14 cellular contexts compared by ENCODE assay signal in the genomic region with DNA sequence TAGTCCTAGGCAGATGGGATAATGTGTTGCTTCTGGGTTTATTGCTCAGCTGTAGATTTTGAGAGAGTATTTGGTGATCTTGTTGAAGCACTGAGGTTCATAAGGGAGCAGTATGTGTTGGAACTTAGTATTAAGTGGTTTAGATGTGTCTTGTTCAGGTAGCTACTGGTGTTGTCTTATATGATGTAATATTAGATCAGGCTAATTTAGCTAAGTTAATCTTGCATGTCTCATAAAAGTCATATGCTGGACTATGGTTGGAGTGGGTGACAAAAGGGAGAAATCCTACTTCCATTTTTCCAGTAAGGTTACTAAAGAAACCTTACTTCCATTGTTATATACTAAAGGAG.
A peak's percentile ranks its signal among the peaks of the same experiment; 100 is the strongest.
DNase-seq lines count a peak whose midpoint lies in the region; ATAC-seq and TF ChIP-seq lines count a peak whose summit lies in the region.
"Had no signal": no experiment of that assay in that cellular context is flagged by ENCODE, and none has a peak within 500 bp of the region (broad histone marks: within the 10 kb centered on the region; RNA-seq: fewer than 3 reads in every experiment).

No MANE protein-coding gene starts in this region.

- ATAC-seq in IMR-90 (ENCODE audit: low read depth) (no peak), HG03378 (IDR thresholded peaks at IDR 0.05; ENCODE audit: unreplicated experiment) (no peak)
- ATAC-seq: stimulated activated memory B cell treated with anti-CD40 and anti-IgM and Interleukin-4, amounts not matched to agents 10 μg/mL and 1 μg/mL and 100 μg/mL, for 72 hours had no signal

- peaks cover 7 to 14% of the 10 kb centered on the region in 2 experiments; a peak in 3 of 4 replicates for H3K79me1 ChIP-seq in IMR-90 (ENCODE audit: low read depth in 1 of 2, low read length in 2 of 2)
- H3K79me1 ChIP-seq in neuronal stem cell (ENCODE audit: low read depth, low read length): peaks cover 2% of the 10 kb centered on the region

- H3K9me1 ChIP-seq in IMR-90 (ENCODE audit: insufficient read depth, low read length): no peaks in the 10 kb centered on the region

- H3K4ac ChIP-seq in IMR-90 (ENCODE audit: low read depth, low read length) (no peak overlapping the region), neuronal stem cell (ENCODE audit: low read length) (no peak overlapping the region)

- intact Hi-C loops in IMR-90 (cut with micrococcal nuclease): no loop called here

- TF ChIP-seq CTCF in C4-2B (conservative IDR thresholded peaks at IDR 0.05) (0 out of 2 replicates have a peak, but pooled peaks have one; percentile 46), IMR-90 (conservative IDR thresholded peaks at IDR 0.05; ENCODE audit: low read depth, low read length) (no peak), nephron progenitor cell (IDR thresholded peaks at IDR 0.05) (no peak)

- POLR2A ChIA-PET in IMR-90 (lab: Charles Lee; ENCODE audit: unreplicated experiment): no interaction called here

- H3K4me3 ChIP-seq in IMR-90 (ENCODE audit: insufficient read depth, low read depth, low read length): no peak overlapping the region
- H3K4me3 ChIP-seq in neuronal stem cell (ENCODE audit: low read length in 2 of 2): no peak overlapping the region
- H3K4me3 ChIP-seq: upper lobe of left lung had no signal

- no peak overlapping the region for H3K27ac ChIP-seq in C4-2B
- no peak overlapping the region for H3K27ac ChIP-seq in IMR-90 (ENCODE audit: insufficient read depth, low read length)
- H3K27ac ChIP-seq in epithelial cell of prostate: peak overlapping the region; percentile 70
- no peak overlapping the region for H3K27ac ChIP-seq in neuronal stem cell (replicated peaks; ENCODE audit: low read length)
- H3K27ac ChIP-seq: upper lobe of left lung had no signal

- no peaks in the 10 kb centered on the region for H4K20me1 ChIP-seq in IMR-90 (ENCODE audit: insufficient read depth, low read length)

- no peak overlapping the region for H3K4me3 Mint-ChIP-seq in nephron progenitor cell
- H3K4me3 Mint-ChIP-seq: activated CD4-positive, alpha-beta T cell treated with anti-CD3 and anti-CD28 coated beads for 36 hours; stimulated activated memory B cell treated with anti-CD40 and anti-IgM and Interleukin-4, amounts not matched to agents 10 μg/mL and 1 μg/mL and 100 μg/mL, for 72 hours had no signal

- H2BK12ac ChIP-seq in neuronal stem cell (ENCODE audit: low read length): no peak overlapping the region

- H2BK15ac ChIP-seq in IMR-90 (ENCODE audit: low read depth, low read length) (no peak overlapping the region), neuronal stem cell (ENCODE audit: low read length) (no peak overlapping the region)

- H2AK9ac ChIP-seq in IMR-90 (replicated peaks; ENCODE audit: low read depth, low read length, poor library complexity): no peak overlapping the region

- H3K36me3 ChIP-seq in IMR-90 (ENCODE audit: control insufficient read depth, insufficient read depth, low read length) (no peaks in the 10 kb centered on the region), neuronal stem cell (replicated peaks in 1 of 2; ENCODE audit: control insufficient read depth in 2 of 2, insufficient read depth in 2 of 2, low read length in 2 of 2) (no peaks in the 10 kb centered on the region)
- H3K36me3 ChIP-seq: upper lobe of left lung had no signal

- H4K8ac ChIP-seq in IMR-90 (ENCODE audit: low read depth in 2 of 2, low read length in 2 of 2) (no peak overlapping the region), neuronal stem cell (ENCODE audit: low read depth, low read length) (no peak overlapping the region)

- no peak overlapping the region for H3K56ac ChIP-seq in IMR-90 (ENCODE audit: extremely low read depth, insufficient read depth, low read length)

- BruUV-seq in IMR-90 (replicated peaks; lab: Mats Ljungman, UMichigan): no TSS peak

- in situ Hi-C loops in IMR-90 (cut with MboI; ENCODE audit: low sequenced_read_pairs): loop anchor here (10.0 kb wide), 1 partner anchor 204 kb away; no protein-coding TSS in a partner anchor

- no peaks in the 10 kb centered on the region for H3K4me1 ChIP-seq in IMR-90 (ENCODE audit: control insufficient read depth, insufficient read depth, low read length)
- H3K4me1 ChIP-seq in neuronal stem cell (ENCODE audit: control insufficient read depth in 2 of 2, insufficient read depth in 1 of 2, low read depth in 1 of 2, low read length in 2 of 2): peaks cover 2 to 3% of the 10 kb centered on the region in 2 donors

- peak overlapping the region; percentile 50 for H2BK5ac ChIP-seq in IMR-90 (ENCODE audit: low read depth, low read length, poor library complexity, severe bottlenecking)
- no peak overlapping the region for H2BK5ac ChIP-seq in neuronal stem cell (ENCODE audit: low read length)

- H3K4me2 ChIP-seq in IMR-90 (ENCODE audit: low read depth, low read length) (peak overlapping the region; percentile 13; the same call in 1 of the 2 replicates), neuronal stem cell (ENCODE audit: insufficient read depth, low read length, poor library complexity, severe bottlenecking) (no peak overlapping the region)

- no peak for TF ChIP-seq POLR2A in IMR-90 (IDR thresholded peaks at IDR 0.05; ENCODE audit: low read depth, low read length)

- no peaks in the 10 kb centered on the region for H3K36me3 Mint-ChIP-seq in nephron progenitor cell (ENCODE audit: low read depth)
- H3K36me3 Mint-ChIP-seq: stimulated activated memory B cell treated with anti-CD40 and anti-IgM and Interleukin-4, amounts not matched to agents 10 μg/mL and 1 μg/mL and 100 μg/mL, for 72 hours had no signal

- DNase-seq in IMR-90 (no peak), epithelial cell of prostate (ENCODE audit: low read depth, low spot score) (no peak), nephron progenitor cell (no peak), NOMO-1 treated with dmso at 0.1 percent for 144 hours (lab: John Stamatoyannopoulos, UW; ENCODE audit: unreplicated experiment) (no peak), NCI-H1694 treated with DMSO at 0.1 percent for 48 hours (lab: John Stamatoyannopoulos, UW) (no peak), neuronal stem cell (ENCODE audit: low spot score) (no peak)
- DNase-seq: central memory CD4-positive, alpha-beta T cell; NCI-H1417 treated with DMSO at 0.1 percent for 48 hours; NCI-H748 treated with DMSO at 0.1 percent for 48 hours had no signal

- peaks cover 2% of the 10 kb centered on the region for H3K9me3 Mint-ChIP-seq in nephron progenitor cell
- H3K9me3 Mint-ChIP-seq: stimulated activated memory B cell treated with anti-CD40 and anti-IgM and Interleukin-4, amounts not matched to agents 10 μg/mL and 1 μg/mL and 100 μg/mL, for 72 hours had no signal

- no peaks in the 10 kb centered on the region for H3K9me3 ChIP-seq in IMR-90 (ENCODE audit: control insufficient read depth, insufficient read depth, low read length)
- H3K9me3 ChIP-seq in neuronal stem cell (replicated peaks in 1 of 2; ENCODE audit: control insufficient read depth in 2 of 2, insufficient read depth in 1 of 2, low read depth in 1 of 2, low read length in 2 of 2): no peaks in the 10 kb centered on the region
- H3K9me3 ChIP-seq: upper lobe of left lung had no signal

- no peak overlapping the region for H2BK120ac ChIP-seq in IMR-90 (ENCODE audit: low read depth, low read length)
- H2BK120ac ChIP-seq in neuronal stem cell (ENCODE audit: low read depth, low read length): no peak overlapping the region

- H3K27me3 Mint-ChIP-seq in nephron progenitor cell (ENCODE audit: low read depth, poor library complexity): no peaks in the 10 kb centered on the region

- H4K5ac ChIP-seq in IMR-90 (ENCODE audit: low read depth, low read length): no peak overlapping the region

- H3K23ac ChIP-seq in IMR-90 (ENCODE audit: low read depth, low read length): no peak overlapping the region; the same call in 1 of the 2 replicates
- no peak overlapping the region for H3K23ac ChIP-seq in neuronal stem cell (ENCODE audit: low read depth, low read length, poor library complexity)

- H4K91ac ChIP-seq in IMR-90 (ENCODE audit: insufficient read depth, low read depth, low read length): no peak overlapping the region
- H4K91ac ChIP-seq in neuronal stem cell (ENCODE audit: low read depth, low read length, poor library complexity): no peak overlapping the region

- H2AK5ac ChIP-seq in IMR-90 (ENCODE audit: low read depth, low read length) (no peak overlapping the region), neuronal stem cell (ENCODE audit: low read depth, low read length) (no peak overlapping the region)

- dilution Hi-C loops in IMR-90 (cut with HindIII; ENCODE audit: low sequenced_read_pairs, unreplicated experiment): no loop called here

- H3K4me1 Mint-ChIP-seq in nephron progenitor cell: peaks cover 6% of the 10 kb centered on the region
- H3K4me1 Mint-ChIP-seq: activated CD4-positive, alpha-beta T cell treated with anti-CD3 and anti-CD28 coated beads for 36 hours had no signal

- H2BK20ac ChIP-seq in IMR-90 (ENCODE audit: low read depth, low read length): no peak overlapping the region; the same call in 1 of the 2 replicates

- H3K18ac ChIP-seq in IMR-90 (ENCODE audit: low read depth, low read length): no peak overlapping the region
- no peak overlapping the region for H3K18ac ChIP-seq in neuronal stem cell (ENCODE audit: low read length)

- CTCF ChIA-PET in IMR-90 (lab: Yijun Ruan, JAX): interaction anchor here (0.9 to 2.3 kb wide), 15 partner anchors 8 to 778 kb away, joined by 3 to 11 read pairs (median 5); no protein-coding TSS in a partner anchor

- peak overlapping the region; percentile 23 for H3K27ac Mint-ChIP-seq in nephron progenitor cell
- H3K27ac Mint-ChIP-seq: activated CD4-positive, alpha-beta T cell treated with anti-CD3 and anti-CD28 coated beads for 36 hours; stimulated activated memory B cell treated with anti-CD40 and anti-IgM and Interleukin-4, amounts not matched to agents 10 μg/mL and 1 μg/mL and 100 μg/mL, for 72 hours had no signal

- no peaks in the 10 kb centered on the region for H3K27me3 ChIP-seq in IMR-90 (ENCODE audit: control insufficient read depth, insufficient read depth, low read length)
- H3K27me3 ChIP-seq in neuronal stem cell (ENCODE audit: control insufficient read depth in 3 of 3, insufficient read depth in 3 of 3, low read depth in 1 of 3, low read length in 3 of 3): no peaks in the 10 kb centered on the region
- H3K27me3 ChIP-seq: upper lobe of left lung had no signal

- H2AFZ ChIP-seq in IMR-90 (replicated peaks; ENCODE audit: low read length, poor library complexity) (no peak overlapping the region), neuronal stem cell (ENCODE audit: low read length) (no peak overlapping the region)

- H3K14ac ChIP-seq in IMR-90 (replicated peaks; ENCODE audit: low read depth, low read length) (peak overlapping the region; percentile 43; the same call in 1 of the 2 replicates), neuronal stem cell (ENCODE audit: low read length) (no peak overlapping the region)

- no peak for TF ChIP-seq RAD21 in IMR-90 (IDR thresholded peaks at IDR 0.05; ENCODE audit: low read length)

- no peak overlapping the region; the same call in 1 of the 2 replicates for H3K9ac ChIP-seq in IMR-90 (ENCODE audit: low read depth, low read length)
- no peak overlapping the region for H3K9ac ChIP-seq in neuronal stem cell (ENCODE audit: low read depth, low read length, poor library complexity)

TF ChIP-seq in IMR-90, 13 proteins besides CTCF, POLR2A, EP300 and RAD21 (continues in another document):
- TF ChIP-seq MAZ (IDR thresholded peaks at IDR 0.05; ENCODE audit: borderline replicate concordance, low read depth, low read length) (no peak), RFX5 (IDR thresholded peaks at IDR 0.05; ENCODE audit: low read depth, low read length) (no peak)
